Comparison of ENCODE assay signal across 8 cellular contexts in the genomic region with DNA sequence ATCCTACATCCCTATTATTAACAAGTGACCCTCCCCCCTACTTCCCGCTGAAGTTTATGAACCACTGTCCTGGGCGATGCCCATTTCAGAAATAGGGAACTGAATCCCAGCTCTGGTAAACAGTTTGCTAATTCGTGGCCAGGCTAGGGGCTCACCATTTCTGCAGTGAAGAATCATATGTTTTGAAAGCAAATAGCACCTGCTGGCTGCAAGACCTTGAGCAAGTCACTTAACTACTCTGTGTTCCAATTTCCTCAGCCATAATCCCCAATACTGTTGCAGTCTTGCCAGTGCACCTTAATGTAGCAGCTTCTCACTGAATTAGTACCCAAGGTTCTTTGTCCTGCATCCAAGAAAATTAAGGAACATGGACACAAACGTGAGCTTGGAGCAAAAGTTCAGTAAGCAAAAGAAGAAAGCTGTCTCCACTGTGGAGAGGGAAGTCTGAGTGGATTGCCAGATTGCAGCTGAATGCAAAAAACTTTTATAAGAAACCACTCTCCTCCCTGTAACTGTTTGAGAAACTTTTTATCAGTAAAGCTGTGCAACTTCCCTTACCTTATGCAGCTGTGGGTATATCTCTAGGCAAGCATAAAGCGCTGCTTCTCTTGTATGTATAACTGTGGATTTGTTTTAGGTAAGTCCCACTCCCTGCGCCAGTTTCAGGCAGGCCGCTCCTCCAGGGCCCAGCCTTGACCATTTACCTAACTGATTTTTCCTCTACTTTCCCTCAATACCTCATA. TPM values are rescaled to one million over a fixed set of nuclear protein-coding genes. Genes with fewer than 3 reads are reported as not detected.
DNase-seq lines count a peak whose midpoint lies in the region; ATAC-seq and TF ChIP-seq lines count a peak whose summit lies in the region.

No MANE protein-coding gene starts in this region.

- no peaks in the 10 kb centered on the region for H3K27me3 Mint-ChIP-seq in MCF 10A (ENCODE audit: insufficient read depth, unreplicated experiment)
- no peaks in the 10 kb centered on the region for H3K27me3 Mint-ChIP-seq in natural killer cell treated with Interleukin-12 subunit alpha and Interleukin-12 subunit beta and Interleukin-15 and Interleukin-18, amount 100 ng/mL, for 72 hours

- ATAC-seq in GM19438 (IDR thresholded peaks at IDR 0.05; ENCODE audit: low read depth, unreplicated experiment): peak; percentile 48
- peak; percentile 40 for ATAC-seq in HG03457 (IDR thresholded peaks at IDR 0.05; ENCODE audit: unreplicated experiment)
- ATAC-seq in natural killer cell treated with Interleukin-12 subunit alpha and Interleukin-12 subunit beta and Interleukin-15 and Interleukin-18, amount 100 ng/mL, for 72 hours: peak in 1 of 2 donors; percentile 36
- no peak for ATAC-seq in GM18519 (IDR thresholded peaks at IDR 0.05; ENCODE audit: low FRiP score, unreplicated experiment)

- TF ChIP-seq CTCF in MCF 10A (IDR thresholded peaks at IDR 0.05; ENCODE audit: unreplicated experiment): no peak

- peak overlapping the region; percentile 73 for H3K4me3 Mint-ChIP-seq in MCF 10A (ENCODE audit: unreplicated experiment)
- peak overlapping the region; percentile 99 for H3K4me3 Mint-ChIP-seq in natural killer cell treated with Interleukin-12 subunit alpha and Interleukin-12 subunit beta and Interleukin-15 and Interleukin-18, amount 100 ng/mL, for 72 hours

- no peaks in the 10 kb centered on the region for H3K36me3 Mint-ChIP-seq in MCF 10A (ENCODE audit: insufficient read depth, unreplicated experiment)
- H3K36me3 Mint-ChIP-seq in natural killer cell treated with Interleukin-12 subunit alpha and Interleukin-12 subunit beta and Interleukin-15 and Interleukin-18, amount 100 ng/mL, for 72 hours: peaks cover 8% of the 10 kb centered on the region

- H3K27ac Mint-ChIP-seq in MCF 10A (ENCODE audit: low read depth, unreplicated experiment): peak overlapping the region; percentile 72
- H3K27ac Mint-ChIP-seq in natural killer cell treated with Interleukin-12 subunit alpha and Interleukin-12 subunit beta and Interleukin-15 and Interleukin-18, amount 100 ng/mL, for 72 hours: peak overlapping the region; percentile 77 to 82

- DNase-seq in CD1c-positive myeloid dendritic cell (ENCODE audit: extremely low spot score) (peak; percentile 90), MCF 10A (ENCODE audit: unreplicated experiment) (no peak), NCI-H69 (lab: John Stamatoyannopoulos, UW) (no peak)
- DNase-seq in natural killer cell treated with Interleukin-12 subunit alpha and Interleukin-12 subunit beta and Interleukin-15 and Interleukin-18, amount 100 ng/mL, for 72 hours (ENCODE audit: low spot score): no peak
- no peak for DNase-seq in activated CD4-positive, CD25-positive, alpha-beta regulatory T cell treated with anti-CD3 and anti-CD28 coated beads, Interleukin-2, amount 50 U/mL, for 72 hours

- intact Hi-C loops in MCF 10A (cut with micrococcal nuclease): loop anchor here (10.0 kb wide), 1 partner anchor 247 kb away; no protein-coding TSS in a partner anchor

- BruUV-seq in MCF 10A (replicated peaks; lab: Mats Ljungman, UMichigan): no TSS peak

- POLR2A ChIA-PET in MCF 10A (lab: Yijun Ruan, JAX): interaction anchor here (0.6 to 6.1 kb wide), 7 partner anchors 9 to 1735 kb away, joined by 3 to 74 read pairs (median 3); partner anchors contain the start of gene OAS3

- H3K9me3 Mint-ChIP-seq in MCF 10A (ENCODE audit: unreplicated experiment): peaks cover 9% of the 10 kb centered on the region
- no peaks in the 10 kb centered on the region for H3K9me3 Mint-ChIP-seq in natural killer cell treated with Interleukin-12 subunit alpha and Interleukin-12 subunit beta and Interleukin-15 and Interleukin-18, amount 100 ng/mL, for 72 hours

- CTCF ChIA-PET in MCF 10A (lab: Yijun Ruan, JAX): interaction anchor here (0.6 to 2.9 kb wide), 5 partner anchors 8 to 267 kb away, joined by 3 to 8 read pairs (median 3); partner anchors contain the start of gene OAS3

- peaks cover 39% of the 10 kb centered on the region for H3K4me1 Mint-ChIP-seq in MCF 10A (ENCODE audit: insufficient read depth, unreplicated experiment)
- H3K4me1 Mint-ChIP-seq in natural killer cell treated with Interleukin-12 subunit alpha and Interleukin-12 subunit beta and Interleukin-15 and Interleukin-18, amount 100 ng/mL, for 72 hours (ENCODE audit: low read depth in 2 of 2): peaks cover 39 to 40% of the 10 kb centered on the region in 2 donors

RNA-seq across cellular contexts. Expression of gene OAS1, which starts 0.8 kb away (rescaled TPM):
- 1.3 and 1.5 TPM in 2 replicates for total RNA-seq in MCF 10A (2022)
- total RNA-seq in natural killer cell treated with Interleukin-12 subunit alpha and Interleukin-12 subunit beta and Interleukin-15 and Interleukin-18, amount 100 ng/mL, for 72 hours: 1 to 10 TPM; 2.8 to 4.7 TPM

RNA-seq across cellular contexts. Expression of gene OAS3, which starts 30.7 kb away (rescaled TPM):
- 5.7 and 6.5 TPM in 2 replicates for total RNA-seq in MCF 10A (2022)
- total RNA-seq in natural killer cell treated with Interleukin-12 subunit alpha and Interleukin-12 subunit beta and Interleukin-15 and Interleukin-18, amount 100 ng/mL, for 72 hours: 10 to 100 TPM; 20.1 to 22.5 TPM
